Comparison of ENCODE assay signal across 8 cellular contexts in the genomic region with DNA sequence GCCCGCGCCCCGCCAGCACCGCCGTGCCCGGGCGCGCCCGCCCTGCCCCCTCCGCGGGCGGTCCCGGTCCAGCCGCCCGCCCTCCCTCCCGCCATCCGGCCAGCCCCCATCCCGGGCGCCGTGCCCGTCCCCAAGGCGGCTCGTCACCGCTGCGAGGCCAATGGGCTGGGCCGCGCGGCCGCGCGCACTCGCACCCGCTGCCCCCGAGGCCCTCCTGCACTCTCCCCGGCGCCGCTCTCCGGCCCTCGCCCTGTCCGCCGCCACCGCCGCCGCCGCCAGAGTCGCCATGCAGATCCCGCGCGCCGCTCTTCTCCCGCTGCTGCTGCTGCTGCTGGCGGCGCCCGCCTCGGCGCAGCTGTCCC. TPM values are rescaled to one million over a fixed set of nuclear protein-coding genes. Genes with fewer than 3 reads are reported as not detected.
DNase-seq lines count a peak whose midpoint lies in the region; ATAC-seq and TF ChIP-seq lines count a peak whose summit lies in the region.

HTRA1 (plus strand) TSS at position 187 of the 362 bp plus-strand sequence; CDS start at position 287, 100 bp downstream.

- H3K27ac ChIP-seq in A673 (ENCODE audit: low read depth, low read length, poor library complexity, severe bottlenecking) (no peak within 1 kb of the TSS), HEK293 (ENCODE audit: extremely low read depth, low read depth, low read length) (peak within 1 kb of the TSS; percentile 69; the same call in 1 of the 2 replicates), left ventricle myocardium inferior (replicated peaks) (peak within 1 kb of the TSS; percentile 85), ovary (peak within 1 kb of the TSS; percentile 90 to 91)

- no peaks in the 10 kb centered on the region for H3K36me3 ChIP-seq in A673 (ENCODE audit: insufficient read depth, low read length, poor library complexity, severe bottlenecking)
- no peaks in the 10 kb centered on the region for H3K36me3 ChIP-seq in HEK293 (ENCODE audit: control insufficient read depth in 2 of 2, insufficient read depth in 1 of 2, low read length in 2 of 2)
- H3K36me3 ChIP-seq in left ventricle myocardium inferior, result no peaks in the 10 kb centered on the region
- no peaks in the 10 kb centered on the region for H3K36me3 ChIP-seq in ovary

- ATAC-seq in HG02970 (IDR thresholded peaks at IDR 0.05; ENCODE audit: low FRiP score, unreplicated experiment), result no peak

- CTCF ChIA-PET in A673 (lab: Charles Lee) (no interaction called here), HEK293 (lab: Yijun Ruan, JAX) (no interaction called here)

- TF ChIP-seq POLR2A in ovary (IDR thresholded peaks at IDR 0.05), result no peak

- H3K27me3 ChIP-seq in A673 (replicated peaks; ENCODE audit: insufficient read depth, low read depth, low read length, poor library complexity) (peaks cover 63% of the 10 kb centered on the region), left ventricle myocardium inferior (ENCODE audit: low read depth) (no peaks in the 10 kb centered on the region), ovary (no peaks in the 10 kb centered on the region)

- H3K4me3 ChIP-seq in A673 (ENCODE audit: low read depth, low read length, poor library complexity, severe bottlenecking) (peak within 1 kb of the TSS; percentile 37), HEK293 (ENCODE audit: low read depth, low read length) (peak within 1 kb of the TSS; percentile 39), left ventricle myocardium inferior (peak within 1 kb of the TSS; percentile 91), ovary (peak within 1 kb of the TSS; percentile 57)

- WGBS in ovary, 3 donors, result 0 to 1% (median 1%) methylated on average over 28 to 56 of the region's 56 CpGs

- TF ChIP-seq CTCF in A673 (conservative IDR thresholded peaks at IDR 0.05; ENCODE audit: low read depth, low read length) (no peak), HEK293 (tag by site-specific recombination; IDR thresholded peaks at IDR 0.05) (no peak), left ventricle myocardium inferior (IDR thresholded peaks at IDR 0.05; ENCODE audit: borderline replicate concordance) (no peak), ovary (IDR thresholded peaks at IDR 0.05) (no peak)

- intact Hi-C loops in A673 (cut with micrococcal nuclease; ENCODE audit: unreplicated experiment) (no loop called here), left ventricle myocardium inferior (cut with micrococcal nuclease) (no loop called here), ovary (cut with DNase I) (loop anchor here in 2 of 4 donors (5.0 to 10.0 kb wide), 2 partner anchors 36 to 103 kb away; partner anchors contain the start of gene DMBT1 (in 1 of the 2))

- H3K9me3 ChIP-seq in A673 (ENCODE audit: low read depth, low read length, poor library complexity, severe bottlenecking) (no peaks in the 10 kb centered on the region), HEK293 (ENCODE audit: control insufficient read depth, insufficient read depth, low read depth, low read length) (no peaks in the 10 kb centered on the region), left ventricle myocardium inferior (replicated peaks) (no peaks in the 10 kb centered on the region), ovary (no peaks in the 10 kb centered on the region)

- DNase-seq in A673 (ENCODE audit: low spot score), result no peak
- DNase-seq in anterior cingulate cortex (lab: John Stamatoyannopoulos, UW), result peak in 55 of 58 donors; percentile 25 to 91 (median 81)
- DNase-seq in left ventricle myocardium inferior, result peak; percentile 86
- peak; percentile 82 to 88 (median 86) for DNase-seq in ovary
- no peak for DNase-seq in HUDEP-2 (lab: John Stamatoyannopoulos, UW; ENCODE audit: unreplicated experiment in 76 of 76)
- no peak for DNase-seq in NCI-H2107 (lab: John Stamatoyannopoulos, UW)

- POLR2A ChIA-PET in A673 (lab: Charles Lee; ENCODE audit: low non-redundant PET) (no interaction called here), HEK293 (lab: Yijun Ruan, JAX) (no interaction called here)

- TF ChIP-seq EP300 in ovary (IDR thresholded peaks at IDR 0.05), result no peak

- BruUV-seq in A673 (replicated peaks; lab: Mats Ljungman, UMichigan), result no TSS peak

- peaks cover 5% of the 10 kb centered on the region for H3K4me1 ChIP-seq in A673 (ENCODE audit: insufficient read depth, low read length, poor library complexity, severe bottlenecking)
- peaks cover 2% of the 10 kb centered on the region; the same call in 1 of the 2 replicates for H3K4me1 ChIP-seq in HEK293 (ENCODE audit: control insufficient read depth, insufficient read depth, low read length)
- H3K4me1 ChIP-seq in left ventricle myocardium inferior, result peaks cover 56% of the 10 kb centered on the region
- H3K4me1 ChIP-seq in ovary (ENCODE audit: insufficient read depth), result peaks cover 28% of the 10 kb centered on the region

TF ChIP-seq in HEK293, 187 proteins besides CTCF, POLR2A, EP300 and RAD21:
- TF ChIP-seq BCL11A (tag by site-specific recombination; IDR thresholded peaks at IDR 0.05; ENCODE audit: low read depth) (no peak), REPIN1 (tag by site-specific recombination; IDR thresholded peaks at IDR 0.05; ENCODE audit: low read depth) (no peak), ZBTB17 (tag by site-specific recombination; IDR thresholded peaks at IDR 0.05) (no peak), ZNF433 (tag by site-specific recombination; IDR thresholded peaks at IDR 0.05; ENCODE audit: low read depth) (no peak), PRDM1 (tag by site-specific recombination; IDR thresholded peaks at IDR 0.05) (no peak), ZNF398 (tag by site-specific recombination; IDR thresholded peaks at IDR 0.05) (no peak)
- TF ChIP-seq, protein P1, sequence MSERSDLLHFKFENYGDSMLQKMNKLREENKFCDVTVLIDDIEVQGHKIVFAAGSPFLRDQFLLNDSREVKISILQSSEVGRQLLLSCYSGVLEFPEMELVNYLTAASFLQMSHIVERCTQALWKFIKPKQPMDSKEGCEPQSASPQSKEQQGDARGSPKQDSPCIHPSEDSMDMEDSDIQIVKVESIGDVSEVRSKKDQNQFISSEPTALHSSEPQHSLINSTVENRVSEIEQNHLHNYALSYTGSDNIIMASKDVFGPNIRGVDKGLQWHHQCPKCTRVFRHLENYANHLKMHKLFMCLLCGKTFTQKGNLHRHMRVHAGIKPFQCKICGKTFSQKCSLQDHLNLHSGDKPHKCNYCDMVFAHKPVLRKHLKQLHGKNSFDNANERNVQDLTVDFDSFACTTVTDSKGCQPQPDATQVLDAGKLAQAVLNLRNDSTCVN (tag by site-specific recombination; optimal IDR thresholded peaks at IDR 0.05), result peak; percentile 16

RNA-seq across cellular contexts. Expression of gene HTRA1, which starts in this region (rescaled TPM):
- total RNA-seq in A673 (2021) (0.17 and 0.55 TPM in 2 replicates), left ventricle myocardium inferior (62.6 TPM), ovary (100 to 1,000 TPM; 194 to 463 (median 337) TPM)
- polyA plus RNA-seq in ovary, result 100 to 1,000 TPM; 724 to 947 TPM

Comparison
In these comparisons a context has a peak if more than half of its experiments do, and no peak if none do; other contexts are left out.
1. RNA of gene HTRA1 (total RNA-seq): 194 to 463 TPM in ovary and 62.6 TPM in left ventricle myocardium inferior (single experiment); 0.17 to 0.55 TPM in A673; every median in the first group is over 10 times any median in the second.
2. DNase-seq: peak in anterior cingulate cortex (55 of 58), left ventricle myocardium inferior (single experiment) and ovary (5 of 5); none in A673 (single experiment), HUDEP-2 (0 of 76) and NCI-H2107 (single experiment).
3. H3K4me3 ChIP-seq: peak in every context shown above with its lines; median percentile 91 in left ventricle myocardium inferior; 57 in ovary; 39 in HEK293; 37 in A673.